Comparison of ENCODE assay signal across 1 cellular context in the genomic region with DNA sequence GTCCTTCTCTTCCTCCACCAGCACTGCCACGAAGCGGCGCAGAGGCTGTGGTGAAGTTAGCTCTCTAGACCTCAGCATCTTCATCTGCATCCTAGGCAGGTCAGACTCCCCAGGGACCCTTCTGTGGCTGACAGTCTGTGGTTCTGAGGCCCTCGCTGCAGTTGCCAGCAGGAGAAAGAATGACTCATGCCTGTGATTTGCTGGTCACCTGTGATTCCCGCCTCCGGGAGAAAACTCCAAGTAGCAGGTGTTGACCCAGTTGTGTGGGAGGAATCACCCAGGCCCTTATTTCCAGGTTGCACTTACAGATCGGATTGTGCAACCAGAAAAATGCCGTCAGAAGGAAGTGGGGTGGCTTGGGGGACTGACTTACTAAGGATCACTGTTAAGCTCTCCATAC.
A peak's percentile ranks its signal among the peaks of the same experiment; 100 is the strongest.
TF ChIP-seq lines count a peak whose summit lies in the region.

No MANE protein-coding gene starts in this region.

TF ChIP-seq in GM12878, 131 proteins besides CTCF, POLR2A, EP300 and RAD21 (continued from another document and continues in another):
- TF ChIP-seq NRF1 (conservative IDR thresholded peaks at IDR 0.05; ENCODE audit: low read depth, low read length): no peak
- TF ChIP-seq, protein P1, sequence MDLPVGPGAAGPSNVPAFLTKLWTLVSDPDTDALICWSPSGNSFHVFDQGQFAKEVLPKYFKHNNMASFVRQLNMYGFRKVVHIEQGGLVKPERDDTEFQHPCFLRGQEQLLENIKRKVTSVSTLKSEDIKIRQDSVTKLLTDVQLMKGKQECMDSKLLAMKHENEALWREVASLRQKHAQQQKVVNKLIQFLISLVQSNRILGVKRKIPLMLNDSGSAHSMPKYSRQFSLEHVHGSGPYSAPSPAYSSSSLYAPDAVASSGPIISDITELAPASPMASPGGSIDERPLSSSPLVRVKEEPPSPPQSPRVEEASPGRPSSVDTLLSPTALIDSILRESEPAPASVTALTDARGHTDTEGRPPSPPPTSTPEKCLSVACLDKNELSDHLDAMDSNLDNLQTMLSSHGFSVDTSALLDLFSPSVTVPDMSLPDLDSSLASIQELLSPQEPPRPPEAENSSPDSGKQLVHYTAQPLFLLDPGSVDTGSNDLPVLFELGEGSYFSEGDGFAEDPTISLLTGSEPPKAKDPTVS (IDR thresholded peaks at IDR 0.05; ENCODE audit: low read depth, low read length): no peak
- no peak for TF ChIP-seq SMAD5 (IDR thresholded peaks at IDR 0.05; ENCODE audit: low read depth)
- TF ChIP-seq MEF2A (IDR thresholded peaks at IDR 0.05; ENCODE audit: insufficient read depth, low read depth, low read length): no peak
- no peak for TF ChIP-seq MYC (IDR thresholded peaks at IDR 0.05; ENCODE audit: insufficient read depth, insufficient read length, insufficient replicate concordance, low read length, severe bottlenecking)
- peak; percentile 22; the same call in 1 of the 2 replicates for TF ChIP-seq MYB (IDR thresholded peaks at IDR 0.05; ENCODE audit: borderline replicate concordance, low read depth, low read length)
- TF ChIP-seq, protein P2, sequence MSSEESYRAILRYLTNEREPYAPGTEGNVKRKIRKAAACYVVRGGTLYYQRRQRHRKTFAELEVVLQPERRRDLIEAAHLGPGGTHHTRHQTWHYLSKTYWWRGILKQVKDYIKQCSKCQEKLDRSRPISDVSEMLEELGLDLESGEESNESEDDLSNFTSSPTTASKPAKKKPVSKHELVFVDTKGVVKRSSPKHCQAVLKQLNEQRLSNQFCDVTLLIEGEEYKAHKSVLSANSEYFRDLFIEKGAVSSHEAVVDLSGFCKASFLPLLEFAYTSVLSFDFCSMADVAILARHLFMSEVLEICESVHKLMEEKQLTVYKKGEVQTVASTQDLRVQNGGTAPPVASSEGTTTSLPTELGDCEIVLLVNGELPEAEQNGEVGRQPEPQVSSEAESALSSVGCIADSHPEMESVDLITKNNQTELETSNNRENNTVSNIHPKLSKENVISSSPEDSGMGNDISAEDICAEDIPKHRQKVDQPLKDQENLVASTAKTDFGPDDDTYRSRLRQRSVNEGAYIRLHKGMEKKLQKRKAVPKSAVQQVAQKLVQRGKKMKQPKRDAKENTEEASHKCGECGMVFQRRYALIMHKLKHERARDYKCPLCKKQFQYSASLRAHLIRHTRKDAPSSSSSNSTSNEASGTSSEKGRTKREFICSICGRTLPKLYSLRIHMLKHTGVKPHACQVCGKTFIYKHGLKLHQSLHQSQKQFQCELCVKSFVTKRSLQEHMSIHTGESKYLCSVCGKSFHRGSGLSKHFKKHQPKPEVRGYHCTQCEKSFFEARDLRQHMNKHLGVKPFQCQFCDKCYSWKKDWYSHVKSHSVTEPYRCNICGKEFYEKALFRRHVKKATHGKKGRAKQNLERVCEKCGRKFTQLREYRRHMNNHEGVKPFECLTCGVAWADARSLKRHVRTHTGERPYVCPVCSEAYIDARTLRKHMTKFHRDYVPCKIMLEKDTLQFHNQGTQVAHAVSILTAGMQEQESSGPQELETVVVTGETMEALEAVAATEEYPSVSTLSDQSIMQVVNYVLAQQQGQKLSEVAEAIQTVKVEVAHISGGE (CRISPR knock-in tag; IDR thresholded peaks at IDR 0.05): no peak
- TF ChIP-seq, protein P3, sequence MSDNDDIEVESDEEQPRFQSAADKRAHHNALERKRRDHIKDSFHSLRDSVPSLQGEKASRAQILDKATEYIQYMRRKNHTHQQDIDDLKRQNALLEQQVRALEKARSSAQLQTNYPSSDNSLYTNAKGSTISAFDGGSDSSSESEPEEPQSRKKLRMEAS (IDR thresholded peaks at IDR 0.05; ENCODE audit: low read depth, low read length): no peak
- no peak for TF ChIP-seq USF2 (IDR thresholded peaks at IDR 0.05; ENCODE audit: borderline replicate concordance, low read depth, low read length)
- TF ChIP-seq NFIC (IDR thresholded peaks at IDR 0.05; ENCODE audit: low read depth, low read length): peak; percentile 69; the same call in 1 of the 2 replicates
- TF ChIP-seq CREB1 (IDR thresholded peaks at IDR 0.05; ENCODE audit: low read depth): peak; percentile 52; the same call in 1 of the 2 replicates
- peak; percentile 42; the same call in 1 of the 2 replicates for TF ChIP-seq CREM (IDR thresholded peaks at IDR 0.05; ENCODE audit: low read depth)
- no peak for TF ChIP-seq SIX5 (IDR thresholded peaks at IDR 0.05; ENCODE audit: low read depth, low read length, severe bottlenecking)
- TF ChIP-seq TCF3 (IDR thresholded peaks at IDR 0.05; ENCODE audit: borderline replicate concordance, insufficient read depth, low read depth, low read length): no peak
- peak; percentile 29; the same call in 1 of the 2 replicates for TF ChIP-seq PAX5 (IDR thresholded peaks at IDR 0.05; ENCODE audit: borderline replicate concordance, low read depth, low read length)
- TF ChIP-seq ZNF384 (IDR thresholded peaks at IDR 0.05; ENCODE audit: borderline replicate concordance, low read depth, low read length): 0 out of 2 replicates have a peak, but pooled peaks have one; percentile 10
- TF ChIP-seq, protein P4, sequence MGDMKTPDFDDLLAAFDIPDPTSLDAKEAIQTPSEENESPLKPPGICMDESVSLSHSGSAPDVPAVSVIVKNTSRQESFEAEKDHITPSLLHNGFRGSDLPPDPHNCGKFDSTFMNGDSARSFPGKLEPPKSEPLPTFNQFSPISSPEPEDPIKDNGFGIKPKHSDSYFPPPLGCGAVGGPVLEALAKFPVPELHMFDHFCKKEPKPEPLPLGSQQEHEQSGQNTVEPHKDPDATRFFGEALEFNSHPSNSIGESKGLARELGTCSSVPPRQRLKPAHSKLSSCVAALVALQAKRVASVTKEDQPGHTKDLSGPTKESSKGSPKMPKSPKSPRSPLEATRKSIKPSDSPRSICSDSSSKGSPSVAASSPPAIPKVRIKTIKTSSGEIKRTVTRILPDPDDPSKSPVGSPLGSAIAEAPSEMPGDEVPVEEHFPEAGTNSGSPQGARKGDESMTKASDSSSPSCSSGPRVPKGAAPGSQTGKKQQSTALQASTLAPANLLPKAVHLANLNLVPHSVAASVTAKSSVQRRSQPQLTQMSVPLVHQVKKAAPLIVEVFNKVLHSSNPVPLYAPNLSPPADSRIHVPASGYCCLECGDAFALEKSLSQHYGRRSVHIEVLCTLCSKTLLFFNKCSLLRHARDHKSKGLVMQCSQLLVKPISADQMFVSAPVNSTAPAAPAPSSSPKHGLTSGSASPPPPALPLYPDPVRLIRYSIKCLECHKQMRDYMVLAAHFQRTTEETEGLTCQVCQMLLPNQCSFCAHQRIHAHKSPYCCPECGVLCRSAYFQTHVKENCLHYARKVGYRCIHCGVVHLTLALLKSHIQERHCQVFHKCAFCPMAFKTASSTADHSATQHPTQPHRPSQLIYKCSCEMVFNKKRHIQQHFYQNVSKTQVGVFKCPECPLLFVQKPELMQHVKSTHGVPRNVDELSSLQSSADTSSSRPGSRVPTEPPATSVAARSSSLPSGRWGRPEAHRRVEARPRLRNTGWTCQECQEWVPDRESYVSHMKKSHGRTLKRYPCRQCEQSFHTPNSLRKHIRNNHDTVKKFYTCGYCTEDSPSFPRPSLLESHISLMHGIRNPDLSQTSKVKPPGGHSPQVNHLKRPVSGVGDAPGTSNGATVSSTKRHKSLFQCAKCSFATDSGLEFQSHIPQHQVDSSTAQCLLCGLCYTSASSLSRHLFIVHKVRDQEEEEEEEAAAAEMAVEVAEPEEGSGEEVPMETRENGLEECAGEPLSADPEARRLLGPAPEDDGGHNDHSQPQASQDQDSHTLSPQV (IDR thresholded peaks at IDR 0.05): no peak
- no peak for TF ChIP-seq MTA3 (IDR thresholded peaks at IDR 0.05; ENCODE audit: borderline replicate concordance, low read length)
- peak; percentile 76 to 78 for TF ChIP-seq BHLHE40 (IDR thresholded peaks at IDR 0.05; ENCODE audit: borderline replicate concordance in 1 of 2, low read depth in 2 of 2, low read length in 1 of 2)
- no peak for TF ChIP-seq YY1 (IDR thresholded peaks at IDR 0.05; ENCODE audit: low read depth, low read length)
- TF ChIP-seq MLLT1 (IDR thresholded peaks at IDR 0.05): peak; percentile 79
- TF ChIP-seq, protein P5, sequence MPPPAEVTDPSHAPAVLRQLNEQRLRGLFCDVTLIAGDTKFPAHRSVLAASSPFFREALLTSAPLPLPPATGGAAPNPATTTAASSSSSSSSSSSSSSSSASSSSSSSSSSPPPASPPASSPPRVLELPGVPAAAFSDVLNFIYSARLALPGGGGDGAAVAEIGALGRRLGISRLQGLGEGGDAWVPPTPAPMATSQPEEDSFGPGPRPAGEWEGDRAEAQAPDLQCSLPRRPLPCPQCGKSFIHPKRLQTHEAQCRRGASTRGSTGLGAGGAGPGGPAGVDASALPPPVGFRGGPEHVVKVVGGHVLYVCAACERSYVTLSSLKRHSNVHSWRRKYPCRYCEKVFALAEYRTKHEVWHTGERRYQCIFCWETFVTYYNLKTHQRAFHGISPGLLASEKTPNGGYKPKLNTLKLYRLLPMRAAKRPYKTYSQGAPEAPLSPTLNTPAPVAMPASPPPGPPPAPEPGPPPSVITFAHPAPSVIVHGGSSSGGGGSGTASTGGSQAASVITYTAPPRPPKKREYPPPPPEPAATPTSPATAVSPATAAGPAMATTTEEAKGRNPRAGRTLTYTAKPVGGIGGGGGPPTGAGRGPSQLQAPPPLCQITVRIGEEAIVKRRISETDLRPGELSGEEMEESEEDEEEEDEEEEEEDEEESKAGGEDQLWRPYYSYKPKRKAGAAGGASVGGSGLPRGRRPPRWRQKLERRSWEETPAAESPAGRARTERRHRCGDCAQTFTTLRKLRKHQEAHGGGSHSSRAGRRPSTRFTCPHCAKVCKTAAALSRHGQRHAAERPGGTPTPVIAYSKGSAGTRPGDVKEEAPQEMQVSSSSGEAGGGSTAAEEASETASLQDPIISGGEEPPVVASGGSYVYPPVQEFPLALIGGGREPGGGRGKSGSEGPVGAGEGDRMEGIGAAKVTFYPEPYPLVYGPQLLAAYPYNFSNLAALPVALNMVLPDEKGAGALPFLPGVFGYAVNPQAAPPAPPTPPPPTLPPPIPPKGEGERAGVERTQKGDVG (CRISPR knock-in tag; IDR thresholded peaks at IDR 0.05): no peak
- no peak for TF ChIP-seq CEBPB (IDR thresholded peaks at IDR 0.05; ENCODE audit: borderline replicate concordance in 1 of 2, low read depth in 2 of 2, low read length in 2 of 2)
- peak; percentile 54; the same call in 1 of the 3 replicates for TF ChIP-seq POU2F2 (IDR thresholded peaks at IDR 0.05; ENCODE audit: borderline replicate concordance, low read depth, low read length)
- TF ChIP-seq FOS (IDR thresholded peaks at IDR 0.05; ENCODE audit: borderline replicate concordance, extremely low read depth, insufficient read length): no peak
- peak; percentile 80 for TF ChIP-seq NR2F1 (conservative IDR thresholded peaks at IDR 0.05)
- peak; percentile 71; the same call in 1 of the 2 replicates for TF ChIP-seq CBFB (IDR thresholded peaks at IDR 0.05; ENCODE audit: low read depth)
- TF ChIP-seq IKZF2 (IDR thresholded peaks at IDR 0.05): peak; percentile 98
- TF ChIP-seq POLR2AphosphoS2 (IDR thresholded peaks at IDR 0.05; ENCODE audit: low read depth, low read length): no peak
- TF ChIP-seq, protein P6, sequence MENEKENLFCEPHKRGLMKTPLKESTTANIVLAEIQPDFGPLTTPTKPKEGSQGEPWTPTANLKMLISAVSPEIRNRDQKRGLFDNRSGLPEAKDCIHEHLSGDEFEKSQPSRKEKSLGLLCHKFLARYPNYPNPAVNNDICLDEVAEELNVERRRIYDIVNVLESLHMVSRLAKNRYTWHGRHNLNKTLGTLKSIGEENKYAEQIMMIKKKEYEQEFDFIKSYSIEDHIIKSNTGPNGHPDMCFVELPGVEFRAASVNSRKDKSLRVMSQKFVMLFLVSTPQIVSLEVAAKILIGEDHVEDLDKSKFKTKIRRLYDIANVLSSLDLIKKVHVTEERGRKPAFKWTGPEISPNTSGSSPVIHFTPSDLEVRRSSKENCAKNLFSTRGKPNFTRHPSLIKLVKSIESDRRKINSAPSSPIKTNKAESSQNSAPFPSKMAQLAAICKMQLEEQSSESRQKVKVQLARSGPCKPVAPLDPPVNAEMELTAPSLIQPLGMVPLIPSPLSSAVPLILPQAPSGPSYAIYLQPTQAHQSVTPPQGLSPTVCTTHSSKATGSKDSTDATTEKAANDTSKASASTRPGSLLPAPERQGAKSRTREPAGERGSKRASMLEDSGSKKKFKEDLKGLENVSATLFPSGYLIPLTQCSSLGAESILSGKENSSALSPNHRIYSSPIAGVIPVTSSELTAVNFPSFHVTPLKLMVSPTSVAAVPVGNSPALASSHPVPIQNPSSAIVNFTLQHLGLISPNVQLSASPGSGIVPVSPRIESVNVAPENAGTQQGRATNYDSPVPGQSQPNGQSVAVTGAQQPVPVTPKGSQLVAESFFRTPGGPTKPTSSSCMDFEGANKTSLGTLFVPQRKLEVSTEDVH (IDR thresholded peaks at IDR 0.05; ENCODE audit: low read depth, partially characterized antibody): no peak
- no peak for TF ChIP-seq PAX8 (IDR thresholded peaks at IDR 0.05)
- no peak for TF ChIP-seq KDM1A (IDR thresholded peaks at IDR 0.05; ENCODE audit: borderline replicate concordance)
- TF ChIP-seq SUPT20H (IDR thresholded peaks at IDR 0.05; ENCODE audit: borderline replicate concordance, control insufficient read depth, low read depth, low read length): no peak
- peak; percentile 68; the same call in 1 of the 2 replicates for TF ChIP-seq ZNF217 (IDR thresholded peaks at IDR 0.05)
- TF ChIP-seq GABPA (IDR thresholded peaks at IDR 0.05; ENCODE audit: low read depth): no peak
